ENCODE assay signal across 12 cellular contexts in the genomic region with DNA sequence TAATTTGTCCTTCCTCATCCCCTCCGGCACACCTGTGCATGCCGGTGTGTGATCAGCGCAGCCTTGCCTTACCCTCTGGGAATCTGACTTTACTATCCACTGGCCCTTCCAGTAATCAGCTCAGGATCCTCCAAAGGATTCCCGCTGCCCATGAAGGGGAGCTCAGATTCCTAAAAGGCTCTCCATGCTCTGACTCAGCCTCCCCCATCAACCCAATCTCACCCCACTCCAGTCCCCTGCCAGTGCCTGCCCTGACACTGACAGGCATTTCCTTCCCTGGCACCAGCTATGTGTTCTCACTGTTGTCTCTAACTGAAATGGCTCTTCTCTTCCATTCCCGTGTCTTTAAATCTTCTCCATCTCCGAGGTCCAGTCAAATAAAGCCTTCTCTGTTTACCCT. TPM values are rescaled to one million over a fixed set of nuclear protein-coding genes. Genes with fewer than 3 reads are reported as not detected.
DNase-seq lines count a peak whose midpoint lies in the region; ATAC-seq and TF ChIP-seq lines count a peak whose summit lies in the region.
"Had no signal": no experiment of that assay in that cellular context is flagged by ENCODE, and none has a peak within 500 bp of the region (broad histone marks: within the 10 kb centered on the region; RNA-seq: fewer than 3 reads in every experiment).

No MANE protein-coding gene starts in this region.

- no peaks in the 10 kb centered on the region for H3K9me3 ChIP-seq in liver (ENCODE audit: control insufficient read depth in 4 of 4, low read length in 3 of 4)
- no peaks in the 10 kb centered on the region for H3K9me3 ChIP-seq in testis
- no peaks in the 10 kb centered on the region for H3K9me3 ChIP-seq in tibial artery
- no peaks in the 10 kb centered on the region for H3K9me3 ChIP-seq in gastroesophageal sphincter

- TF ChIP-seq RAD21 in liver (IDR thresholded peaks at IDR 0.05) = no peak

- no peaks in the 10 kb centered on the region for H3K27me3 Mint-ChIP-seq in activated naive CD4-positive, alpha-beta T cell treated with anti-CD3 and anti-CD28 coated beads, Interleukin-2, amount 10 ng/mL, durations not matched to agents 7 days and 5 days
- no peaks in the 10 kb centered on the region for H3K27me3 Mint-ChIP-seq in activated T-helper 1 cell treated with anti-CD3 and anti-CD28 coated beads, Interleukin-12 subunit alpha, Interleukin-12 subunit beta, Interleukin-2, Interleukin-4 antibody, amounts not matched to agents 30 ng/mL and 10 ng/mL and 1 ng/mL, durations not matched to agents 14 hours and 24 hours and 36 hours (ENCODE audit: insufficient read depth)
- no peaks in the 10 kb centered on the region for H3K27me3 Mint-ChIP-seq in activated CD8-positive, alpha-beta memory T cell treated with anti-CD3 and anti-CD28 coated beads, Interleukin-2, amount 10 ng/mL, durations not matched to agents 7 days and 5 days

- DNase-seq in activated naive CD4-positive, alpha-beta T cell treated with anti-CD3 and anti-CD28 coated beads, Interleukin-2, amount 10 ng/mL, durations not matched to agents 7 days and 5 days = no peak
- no peak for DNase-seq in activated naive CD4-positive, alpha-beta T cell treated with anti-CD3 and anti-CD28 coated beads, Interleukin-2, amount 50 U/mL, for 16 hours
- no peak for DNase-seq in activated T-helper 1 cell treated with anti-CD3 and anti-CD28 coated beads, Interleukin-12 subunit alpha, Interleukin-12 subunit beta, Interleukin-2, Interleukin-4 antibody, amounts not matched to agents 30 ng/mL and 10 ng/mL and 1 ng/mL, durations not matched to agents 14 hours and 24 hours and 36 hours (ENCODE audit: low spot score)
- DNase-seq in testis = no peak
- DNase-seq in tibial artery = no peak
- DNase-seq in activated CD8-positive, alpha-beta memory T cell treated with anti-CD3 and anti-CD28 coated beads, Interleukin-2, amount 10 ng/mL, durations not matched to agents 7 days and 5 days = no peak
- DNase-seq: central memory CD4-positive, alpha-beta T cell; NCI-H526 had no signal

- H3K36me3 ChIP-seq in liver (ENCODE audit: control insufficient read depth in 4 of 4, insufficient read depth in 3 of 4, low read depth in 1 of 4, low read length in 3 of 4) (no peaks in the 10 kb centered on the region), testis (ENCODE audit: low read depth, missing control alignments) (no peaks in the 10 kb centered on the region), tibial artery (no peaks in the 10 kb centered on the region), gastroesophageal sphincter (no peaks in the 10 kb centered on the region)

- TF ChIP-seq CTCF in liver (IDR thresholded peaks at IDR 0.05; ENCODE audit: low read depth, low read length, missing input control) (no peak), testis (IDR thresholded peaks at IDR 0.05) (no peak), tibial artery (IDR thresholded peaks at IDR 0.05) (no peak), gastroesophageal sphincter (IDR thresholded peaks at IDR 0.05) (no peak)

- H3K9ac ChIP-seq in liver (ENCODE audit: low read depth in 1 of 2, low read length in 2 of 2) = no peak overlapping the region

- H3K27ac ChIP-seq in liver (ENCODE audit: low read depth in 1 of 2, low read length in 2 of 2) (peak overlapping the region; percentile 39 to 67), testis (peak overlapping the region; percentile 63 to 71), tibial artery (no peak overlapping the region), gastroesophageal sphincter (peak overlapping the region in 2 of 4 donors; percentile 14 to 15)
- H3K27ac ChIP-seq: foreskin keratinocyte had no signal

- H3K9me3 Mint-ChIP-seq in activated naive CD4-positive, alpha-beta T cell treated with anti-CD3 and anti-CD28 coated beads, Interleukin-2, amount 10 ng/mL, durations not matched to agents 7 days and 5 days = no peaks in the 10 kb centered on the region
- H3K9me3 Mint-ChIP-seq in activated T-helper 1 cell treated with anti-CD3 and anti-CD28 coated beads, Interleukin-12 subunit alpha, Interleukin-12 subunit beta, Interleukin-2, Interleukin-4 antibody, amounts not matched to agents 30 ng/mL and 10 ng/mL and 1 ng/mL, durations not matched to agents 14 hours and 24 hours and 36 hours = no peaks in the 10 kb centered on the region
- H3K9me3 Mint-ChIP-seq in activated CD8-positive, alpha-beta memory T cell treated with anti-CD3 and anti-CD28 coated beads, Interleukin-2, amount 10 ng/mL, durations not matched to agents 7 days and 5 days (ENCODE audit: low read depth) = no peaks in the 10 kb centered on the region

- no peaks in the 10 kb centered on the region for H3K36me3 Mint-ChIP-seq in activated naive CD4-positive, alpha-beta T cell treated with anti-CD3 and anti-CD28 coated beads, Interleukin-2, amount 10 ng/mL, durations not matched to agents 7 days and 5 days
- no peaks in the 10 kb centered on the region for H3K36me3 Mint-ChIP-seq in activated T-helper 1 cell treated with anti-CD3 and anti-CD28 coated beads, Interleukin-12 subunit alpha, Interleukin-12 subunit beta, Interleukin-2, Interleukin-4 antibody, amounts not matched to agents 30 ng/mL and 10 ng/mL and 1 ng/mL, durations not matched to agents 14 hours and 24 hours and 36 hours (ENCODE audit: low read depth)
- H3K36me3 Mint-ChIP-seq in activated CD8-positive, alpha-beta memory T cell treated with anti-CD3 and anti-CD28 coated beads, Interleukin-2, amount 10 ng/mL, durations not matched to agents 7 days and 5 days = no peaks in the 10 kb centered on the region

- H3K27me3 ChIP-seq in liver (ENCODE audit: control insufficient read depth in 4 of 4, insufficient read depth in 4 of 4, low read length in 3 of 4) (no peaks in the 10 kb centered on the region), testis (no peaks in the 10 kb centered on the region), tibial artery (no peaks in the 10 kb centered on the region), gastroesophageal sphincter (peaks cover 7% of the 10 kb centered on the region)

- WGBS in liver = 95% methylated on average over 6 of the region's 6 CpGs
- 78 to 79% methylated on average over 6 of the region's 6 CpGs for WGBS in testis, 2 donors
- 40 to 71% methylated on average over 2 to 5 of the region's 6 CpGs for WGBS in gastroesophageal sphincter (ENCODE audit: low coverage in 1 of 2), 2 donors

- TF ChIP-seq POLR2A in testis (IDR thresholded peaks at IDR 0.05) (no peak), gastroesophageal sphincter (IDR thresholded peaks at IDR 0.05) (no peak)

- intact Hi-C loops in activated T-helper 1 cell treated with anti-CD3 and anti-CD28 coated beads, Interleukin-12 subunit alpha, Interleukin-12 subunit beta, Interleukin-2, Interleukin-4 antibody, amounts not matched to agents 30 ng/mL and 10 ng/mL and 1 ng/mL, durations not matched to agents 14 hours and 24 hours and 36 hours (cut with micrococcal nuclease) = no loop called here
- intact Hi-C loops in testis (cut with DNase I; ENCODE audit: low total_unique reads) (no loop called here), tibial artery (cut with DNase I; ENCODE audit: low total_unique reads) (no loop called here)

- no peak for ATAC-seq in activated CD8-positive, alpha-beta memory T cell treated with anti-CD3 and anti-CD28 coated beads, Interleukin-2, amount 10 ng/mL, durations not matched to agents 7 days and 5 days
- no peak for ATAC-seq in gastroesophageal sphincter

- no peak for TF ChIP-seq EP300 in gastroesophageal sphincter (IDR thresholded peaks at IDR 0.05)

- peaks cover 19% of the 10 kb centered on the region for H3K4me1 Mint-ChIP-seq in activated naive CD4-positive, alpha-beta T cell treated with anti-CD3 and anti-CD28 coated beads, Interleukin-2, amount 10 ng/mL, durations not matched to agents 7 days and 5 days
- H3K4me1 Mint-ChIP-seq in activated T-helper 1 cell treated with anti-CD3 and anti-CD28 coated beads, Interleukin-12 subunit alpha, Interleukin-12 subunit beta, Interleukin-2, Interleukin-4 antibody, amounts not matched to agents 30 ng/mL and 10 ng/mL and 1 ng/mL, durations not matched to agents 14 hours and 24 hours and 36 hours (ENCODE audit: low read depth) = peaks cover 39% of the 10 kb centered on the region
- peaks cover 27% of the 10 kb centered on the region for H3K4me1 Mint-ChIP-seq in activated CD8-positive, alpha-beta memory T cell treated with anti-CD3 and anti-CD28 coated beads, Interleukin-2, amount 10 ng/mL, durations not matched to agents 7 days and 5 days

- CTCF ChIA-PET in activated naive CD4-positive, alpha-beta T cell treated with anti-CD3 and anti-CD28 coated beads, Interleukin-2, amount 10 ng/mL, durations not matched to agents 7 days and 5 days (lab: Charles Lee) = interaction anchor here (1.2 to 2.3 kb wide), 3 partner anchors 15 to 82 kb away, joined by 3 to 7 read pairs (median 3); no protein-coding TSS in a partner anchor
- CTCF ChIA-PET in activated CD8-positive, alpha-beta memory T cell treated with anti-CD3 and anti-CD28 coated beads, Interleukin-2, amount 10 ng/mL, durations not matched to agents 7 days and 5 days (lab: Charles Lee) = interaction anchor here (0.8 to 2.0 kb wide), 2 partner anchors 10 to 15 kb away, joined by 3 to 8 read pairs; no protein-coding TSS in a partner anchor

- no peak overlapping the region for H3K4me3 Mint-ChIP-seq in activated naive CD4-positive, alpha-beta T cell treated with anti-CD3 and anti-CD28 coated beads, Interleukin-2, amount 10 ng/mL, durations not matched to agents 7 days and 5 days
- H3K4me3 Mint-ChIP-seq in activated T-helper 1 cell treated with anti-CD3 and anti-CD28 coated beads, Interleukin-12 subunit alpha, Interleukin-12 subunit beta, Interleukin-2, Interleukin-4 antibody, amounts not matched to agents 30 ng/mL and 10 ng/mL and 1 ng/mL, durations not matched to agents 14 hours and 24 hours and 36 hours = no peak overlapping the region
- no peak overlapping the region for H3K4me3 Mint-ChIP-seq in activated CD8-positive, alpha-beta memory T cell treated with anti-CD3 and anti-CD28 coated beads, Interleukin-2, amount 10 ng/mL, durations not matched to agents 7 days and 5 days

- H3K4me1 ChIP-seq in liver (ENCODE audit: control insufficient read depth in 4 of 4, insufficient read depth in 4 of 4, low read length in 3 of 4) (peaks cover 2 to 14% (median 9%) of the 10 kb centered on the region in 4 donors), testis (peaks cover 5% of the 10 kb centered on the region), tibial artery (peaks cover 0 to 6% (median 0%) of the 10 kb centered on the region in 4 donors), gastroesophageal sphincter (no peaks in the 10 kb centered on the region)
- H3K4me1 ChIP-seq: foreskin keratinocyte had no signal

- H3K4me3 ChIP-seq in liver (ENCODE audit: low read depth in 1 of 3, low read length in 3 of 3) (no peak overlapping the region), testis (no peak overlapping the region), tibial artery (no peak overlapping the region), gastroesophageal sphincter (no peak overlapping the region)

- H3K27ac Mint-ChIP-seq in activated naive CD4-positive, alpha-beta T cell treated with anti-CD3 and anti-CD28 coated beads, Interleukin-2, amount 10 ng/mL, durations not matched to agents 7 days and 5 days = peak overlapping the region; percentile 6
- peak overlapping the region; percentile 70 for H3K27ac Mint-ChIP-seq in activated T-helper 1 cell treated with anti-CD3 and anti-CD28 coated beads, Interleukin-12 subunit alpha, Interleukin-12 subunit beta, Interleukin-2, Interleukin-4 antibody, amounts not matched to agents 30 ng/mL and 10 ng/mL and 1 ng/mL, durations not matched to agents 14 hours and 24 hours and 36 hours
- H3K27ac Mint-ChIP-seq in activated CD8-positive, alpha-beta memory T cell treated with anti-CD3 and anti-CD28 coated beads, Interleukin-2, amount 10 ng/mL, durations not matched to agents 7 days and 5 days = no peak overlapping the region

RNA-seq across cellular contexts. Expression of a gene that starts 7.3 kb away (rescaled TPM):
- 91.8 and 95.0 TPM in 2 replicates for total RNA-seq in activated T-helper 1 cell treated with anti-CD3 and anti-CD28 coated beads, Interleukin-12 subunit alpha, Interleukin-12 subunit beta, Interleukin-2, Interleukin-4 antibody, amounts not matched to agents 30 ng/mL and 10 ng/mL and 1 ng/mL, durations not matched to agents 14 hours and 24 hours and 36 hours
- total RNA-seq in liver (1 to 10 TPM; 1.8 to 2.9 TPM), testis (not detected), gastroesophageal sphincter (10 to 100 TPM in 1 of 4 donors, under 1 TPM in 1, not detected in 2; 0.62 to 13.3 TPM)
- polyA plus RNA-seq in liver (under 1 TPM; 0.50 to 0.71 TPM), testis (ENCODE audit: insufficient read depth, low read depth, low replicate concordance) (2.3 TPM)
- 10 to 100 TPM; 12.0 to 13.8 TPM for total RNA-seq in activated CD8-positive, alpha-beta memory T cell treated with anti-CD3 and anti-CD28 coated beads, Interleukin-2, amount 10 ng/mL, durations not matched to agents 7 days and 5 days
- total RNA-seq: foreskin keratinocyte, renal cortical epithelial cell had no signal
- polyA plus RNA-seq: foreskin keratinocyte had no signal

Comparison
In these comparisons a context has a peak if more than half of its experiments do, and no peak if none do; other contexts are left out.
1. H3K27ac ChIP-seq: peak in liver (2 of 2) and testis (2 of 2); none in tibial artery (0 of 2).